8 cellular contexts compared by ENCODE assay signal in genomic region chr2:215680605-215681598, GRCh38.
DNase-seq lines count a peak whose midpoint lies in the region; ATAC-seq and TF ChIP-seq lines count a peak whose summit lies in the region.

No MANE protein-coding gene starts in this region.

- H3K4me3 ChIP-seq in brain microvascular endothelial cell (ENCODE audit: low read depth, low read length), result no peak overlapping the region

- no peaks in the 10 kb centered on the region for H3K27me3 Mint-ChIP-seq in osteocyte (ENCODE audit: unreplicated experiment)

- H3K27ac Mint-ChIP-seq in osteocyte (ENCODE audit: unreplicated experiment), result peak overlapping the region; percentile 78

- H3K27me3 ChIP-seq in brain microvascular endothelial cell (replicated peaks), result no peaks in the 10 kb centered on the region

- TF ChIP-seq CTCF in brain microvascular endothelial cell (IDR thresholded peaks at IDR 0.05; ENCODE audit: low read depth, low read length, missing control alignments) (no peak), osteocyte (IDR thresholded peaks at IDR 0.05) (no peak)

- peak overlapping the region; percentile 87 for H3K27ac ChIP-seq in brain microvascular endothelial cell

- ATAC-seq in GM21390 (IDR thresholded peaks at IDR 0.05; ENCODE audit: unreplicated experiment) (peak; percentile 66), HG02870 (IDR thresholded peaks at IDR 0.05; ENCODE audit: unreplicated experiment) (no peak), GM18858 (IDR thresholded peaks at IDR 0.05; ENCODE audit: unreplicated experiment) (no peak)

- H3K36me3 ChIP-seq in brain microvascular endothelial cell (replicated peaks), result no peaks in the 10 kb centered on the region

- DNase-seq in Ammon's horn (ENCODE audit: low spot score), result peak; percentile 7
- peak; percentile 21 for DNase-seq in NCI-H774 (lab: John Stamatoyannopoulos, UW)
- DNase-seq in brain microvascular endothelial cell, result peak; percentile 95
- DNase-seq in osteocyte (ENCODE audit: extremely low spot score, unreplicated experiment), result no peak
- no peak for DNase-seq in COR-L47 (lab: John Stamatoyannopoulos, UW)

- in situ Hi-C loops in brain microvascular endothelial cell (cut with HindIII; ENCODE audit: low pct_ligation_motif_present, low sequenced_read_pairs), result no loop called here

- H3K4me3 Mint-ChIP-seq in osteocyte (ENCODE audit: unreplicated experiment), result no peak overlapping the region

- H3K4me1 Mint-ChIP-seq in osteocyte (ENCODE audit: unreplicated experiment), result peaks cover 56% of the 10 kb centered on the region

- H3K9me3 Mint-ChIP-seq in osteocyte (ENCODE audit: unreplicated experiment), result peaks cover 3% of the 10 kb centered on the region

- no peaks in the 10 kb centered on the region for H3K36me3 Mint-ChIP-seq in osteocyte (ENCODE audit: unreplicated experiment)

Comparison
In these comparisons a context has a peak if more than half of its experiments do, and no peak if none do; other contexts are left out.
1. DNase-seq: peak in Ammon's horn (single experiment), NCI-H774 (single experiment) and brain microvascular endothelial cell (single experiment); none in osteocyte (single experiment) and COR-L47 (single experiment).